8 cellular contexts compared by ENCODE assay signal in the genomic region with DNA sequence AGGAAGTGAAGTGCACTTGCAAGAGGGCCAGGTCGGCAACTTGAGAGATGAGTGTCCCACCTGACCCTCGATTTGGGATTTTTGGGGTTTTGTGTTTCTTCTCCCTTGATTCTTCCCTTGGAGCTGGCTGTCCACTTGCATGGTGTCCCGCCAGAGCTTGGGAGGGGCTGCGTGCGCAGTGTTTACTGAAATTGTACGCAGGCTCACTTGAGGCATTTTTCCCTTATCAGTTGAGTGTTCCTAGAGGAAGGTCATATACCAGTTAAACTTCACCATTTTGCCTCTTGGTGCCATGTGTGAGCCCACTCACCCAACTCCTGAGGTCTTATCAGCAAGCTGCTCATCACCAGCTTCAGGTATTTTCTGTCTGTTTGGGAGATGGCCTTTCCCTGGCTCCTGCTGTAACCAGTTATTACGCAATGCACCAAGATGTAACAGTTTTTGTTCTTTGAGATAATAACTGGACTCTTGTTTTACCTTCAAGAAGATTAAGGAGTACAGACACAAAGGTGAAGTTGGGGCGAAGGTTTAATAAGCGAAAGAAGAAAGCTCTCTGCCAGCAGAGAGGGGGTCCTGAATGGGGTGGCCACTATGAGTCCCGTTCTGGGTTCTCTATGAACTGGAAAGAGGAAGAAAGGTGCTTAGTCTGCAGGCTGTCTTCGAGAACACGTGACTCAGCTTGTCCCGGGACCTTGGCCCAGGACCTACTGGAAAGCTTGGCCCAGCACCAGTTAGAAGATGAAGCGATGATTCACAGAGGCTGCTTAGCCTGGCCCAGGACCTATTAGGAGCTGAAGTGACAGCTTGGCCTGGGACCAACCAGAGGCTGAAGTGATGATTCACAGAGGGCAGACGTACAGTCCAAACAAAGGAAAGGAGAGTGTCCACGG. TPM values are rescaled to one million over a fixed set of nuclear protein-coding genes. Genes with fewer than 3 reads are reported as not detected.
A peak's percentile ranks its signal among the peaks of the same experiment; 100 is the strongest.
DNase-seq lines count a peak whose midpoint lies in the region; ATAC-seq and TF ChIP-seq lines count a peak whose summit lies in the region.
"Had no signal": no experiment of that assay in that cellular context is flagged by ENCODE, and none has a peak within 500 bp of the region (broad histone marks: within the 10 kb centered on the region; RNA-seq: fewer than 3 reads in every experiment).

No MANE protein-coding gene starts in this region.

- DNase-seq in cardiac fibroblast (ENCODE audit: low read depth in 2 of 2): peak; percentile 98
- DNase-seq in left lung: peak in 1 of 2 donors; percentile 84
- DNase-seq in aorta: peak; percentile 87 to 89
- no peak for DNase-seq in activated naive CD4-positive, alpha-beta T cell (lab: John Stamatoyannopoulos, UW)
- DNase-seq in D341Med (ENCODE audit: low spot score): no peak
- DNase-seq in HuH-7.5 (ENCODE audit: low spot score): no peak
- DNase-seq: activated CD4-positive, CD25-positive, alpha-beta regulatory T cell treated with anti-CD3 and anti-CD28 coated beads, Interleukin-2, amount 50 U/mL, for 72 hours had no signal

- H3K9me3 ChIP-seq in left lung (peaks cover 0 to 66% of the 10 kb centered on the region in 2 donors), aorta (ENCODE audit: control insufficient read depth, low read length) (peaks cover 2% of the 10 kb centered on the region)

- ATAC-seq in left lung (peak; percentile 88), aorta (ENCODE audit: low FRiP score) (peak; percentile 87)

- intact Hi-C loops in left lung (cut with DNase I) (no loop called here), aorta (cut with DNase I) (loop anchor here in 1 of 2 donors (1.0 to 2.0 kb wide), 2 partner anchors 21 to 24 kb away; partner anchors contain the start of genes RBFA and TXNL4A)

- 51 to 64% methylated on average over 16 of the region's 16 CpGs for WGBS in aorta, 2 donors

- no peak for TF ChIP-seq CTCF in cardiac fibroblast (IDR thresholded peaks at IDR 0.05; ENCODE audit: low read depth, low read length)
- no peak for TF ChIP-seq CTCF in left lung (IDR thresholded peaks at IDR 0.05)

- H3K4me3 ChIP-seq in cardiac fibroblast (replicated peaks in 1 of 2; ENCODE audit: low read depth in 2 of 2, low read length in 2 of 2) (no peak overlapping the region), left lung (no peak overlapping the region), aorta (ENCODE audit: low read length in 2 of 2) (no peak overlapping the region)

- TF ChIP-seq RAD21 in Ishikawa (IDR thresholded peaks at IDR 0.05; ENCODE audit: low read depth): no peak

- no peaks in the 10 kb centered on the region for H3K4me1 ChIP-seq in left lung
- no peaks in the 10 kb centered on the region for H3K4me1 ChIP-seq in aorta (ENCODE audit: control insufficient read depth in 1 of 2, insufficient read depth in 2 of 2, low read length in 2 of 2)

- H3K27me3 ChIP-seq in left lung (no peaks in the 10 kb centered on the region), aorta (ENCODE audit: control insufficient read depth in 1 of 2, insufficient read depth in 2 of 2, low read length in 1 of 2) (no peaks in the 10 kb centered on the region)

- H3K36me3 ChIP-seq in left lung (no peaks in the 10 kb centered on the region), aorta (ENCODE audit: control insufficient read depth in 1 of 2, insufficient read depth in 2 of 2, low read length in 1 of 2) (no peaks in the 10 kb centered on the region)

- H3K27ac ChIP-seq in left lung (peak overlapping the region; percentile 25 to 53), aorta (ENCODE audit: low read depth in 1 of 2, low read length in 2 of 2) (peak overlapping the region in 1 of 2 donors; percentile 34)

- no peak for TF ChIP-seq EP300 in Ishikawa (IDR thresholded peaks at IDR 0.05; ENCODE audit: borderline replicate concordance)

TF ChIP-seq in Ishikawa, 13 proteins besides CTCF, POLR2A, EP300 and RAD21:
- peak; percentile 55 for TF ChIP-seq MAX (IDR thresholded peaks at IDR 0.05)
- 0 out of 2 replicates have a peak, but pooled peaks have one; percentile 57 for TF ChIP-seq ZBTB7A (IDR thresholded peaks at IDR 0.05; ENCODE audit: low read depth)
- TF ChIP-seq TEAD4 (IDR thresholded peaks at IDR 0.05): no peak
- TF ChIP-seq, protein P1, sequence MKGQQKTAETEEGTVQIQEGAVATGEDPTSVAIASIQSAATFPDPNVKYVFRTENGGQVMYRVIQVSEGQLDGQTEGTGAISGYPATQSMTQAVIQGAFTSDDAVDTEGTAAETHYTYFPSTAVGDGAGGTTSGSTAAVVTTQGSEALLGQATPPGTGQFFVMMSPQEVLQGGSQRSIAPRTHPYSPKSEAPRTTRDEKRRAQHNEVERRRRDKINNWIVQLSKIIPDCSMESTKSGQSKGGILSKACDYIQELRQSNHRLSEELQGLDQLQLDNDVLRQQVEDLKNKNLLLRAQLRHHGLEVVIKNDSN (IDR thresholded peaks at IDR 0.05): peak; percentile 89
- peak; percentile 72 for TF ChIP-seq NFIC (IDR thresholded peaks at IDR 0.05)
- TF ChIP-seq CEBPB (IDR thresholded peaks at IDR 0.05): peak; percentile 68
- TF ChIP-seq, protein P2, sequence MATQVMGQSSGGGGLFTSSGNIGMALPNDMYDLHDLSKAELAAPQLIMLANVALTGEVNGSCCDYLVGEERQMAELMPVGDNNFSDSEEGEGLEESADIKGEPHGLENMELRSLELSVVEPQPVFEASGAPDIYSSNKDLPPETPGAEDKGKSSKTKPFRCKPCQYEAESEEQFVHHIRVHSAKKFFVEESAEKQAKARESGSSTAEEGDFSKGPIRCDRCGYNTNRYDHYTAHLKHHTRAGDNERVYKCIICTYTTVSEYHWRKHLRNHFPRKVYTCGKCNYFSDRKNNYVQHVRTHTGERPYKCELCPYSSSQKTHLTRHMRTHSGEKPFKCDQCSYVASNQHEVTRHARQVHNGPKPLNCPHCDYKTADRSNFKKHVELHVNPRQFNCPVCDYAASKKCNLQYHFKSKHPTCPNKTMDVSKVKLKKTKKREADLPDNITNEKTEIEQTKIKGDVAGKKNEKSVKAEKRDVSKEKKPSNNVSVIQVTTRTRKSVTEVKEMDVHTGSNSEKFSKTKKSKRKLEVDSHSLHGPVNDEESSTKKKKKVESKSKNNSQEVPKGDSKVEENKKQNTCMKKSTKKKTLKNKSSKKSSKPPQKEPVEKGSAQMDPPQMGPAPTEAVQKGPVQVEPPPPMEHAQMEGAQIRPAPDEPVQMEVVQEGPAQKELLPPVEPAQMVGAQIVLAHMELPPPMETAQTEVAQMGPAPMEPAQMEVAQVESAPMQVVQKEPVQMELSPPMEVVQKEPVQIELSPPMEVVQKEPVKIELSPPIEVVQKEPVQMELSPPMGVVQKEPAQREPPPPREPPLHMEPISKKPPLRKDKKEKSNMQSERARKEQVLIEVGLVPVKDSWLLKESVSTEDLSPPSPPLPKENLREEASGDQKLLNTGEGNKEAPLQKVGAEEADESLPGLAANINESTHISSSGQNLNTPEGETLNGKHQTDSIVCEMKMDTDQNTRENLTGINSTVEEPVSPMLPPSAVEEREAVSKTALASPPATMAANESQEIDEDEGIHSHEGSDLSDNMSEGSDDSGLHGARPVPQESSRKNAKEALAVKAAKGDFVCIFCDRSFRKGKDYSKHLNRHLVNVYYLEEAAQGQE (IDR thresholded peaks at IDR 0.05; ENCODE audit: low read depth): no peak

RNA-seq across cellular contexts. Expression of gene TXNL4A, which starts 21.5 kb away (rescaled TPM):
- total RNA-seq in left lung (100 to 1,000 TPM in 1 of 2 donors, 10 to 100 TPM in 1; 82.7 to 106 TPM), aorta (10 to 100 TPM; 71.7 to 72.0 TPM)
- polyA plus RNA-seq in aorta: 100 to 1,000 TPM in 1 of 2 donors, 10 to 100 TPM in 1; 69.5 to 109 TPM

RNA-seq across cellular contexts. Expression of gene RBFA, which starts 24.3 kb away (rescaled TPM):
- total RNA-seq in left lung (10 to 100 TPM; 18.7 to 25.1 TPM), aorta (10 to 100 TPM; 18.1 to 22.8 TPM)
- polyA plus RNA-seq in aorta: 10 to 100 TPM; 22.2 to 32.6 TPM

RNA-seq across cellular contexts. Expression of gene HSBP1L1, which starts 45.5 kb away (rescaled TPM):
- 10 to 100 TPM; 23.1 to 38.5 TPM for total RNA-seq in left lung
- total RNA-seq in aorta: 10 to 100 TPM in 1 of 2 donors, 1 to 10 TPM in 1; 7.9 to 13.0 TPM
- polyA plus RNA-seq in aorta: 10 to 100 TPM in 1 of 2 donors, 1 to 10 TPM in 1; 5.1 to 11.3 TPM

RNA-seq across cellular contexts. Expression of gene SLC66A2, which starts 58.5 kb away (rescaled TPM):
- total RNA-seq in left lung (10 to 100 TPM; 44.8 to 69.8 TPM), aorta (10 to 100 TPM; 40.1 to 47.7 TPM)
- 10 to 100 TPM; 12.9 to 48.8 TPM for polyA plus RNA-seq in aorta

Comparison
In these comparisons a context has a peak if more than half of its experiments do, and no peak if none do; other contexts are left out.
1. DNase-seq: peak in cardiac fibroblast (2 of 2) and aorta (2 of 2); none in activated naive CD4-positive, alpha-beta T cell (0 of 4), D341Med (single experiment) and HuH-7.5 (single experiment).